ENCODE assay signal across 1 cellular context in genomic region chr9:95379630-95380029, GRCh38.
TF ChIP-seq lines count a peak whose summit lies in the region.

No MANE protein-coding gene starts in this region.

TF ChIP-seq in HCT116, 20 proteins besides CTCF, POLR2A, EP300 and RAD21 (continued from another document):
- TF ChIP-seq FOSL1 (IDR thresholded peaks at IDR 0.05; ENCODE audit: low read depth) (no peak), CBX3 (IDR thresholded peaks at IDR 0.05; ENCODE audit: low read depth) (no peak), JUND (IDR thresholded peaks at IDR 0.05) (no peak), EZH2 (IDR thresholded peaks at IDR 0.05) (no peak), CEBPB (IDR thresholded peaks at IDR 0.05; ENCODE audit: low read depth) (no peak), ZFX (IDR thresholded peaks at IDR 0.05) (no peak), MAX (IDR thresholded peaks at IDR 0.05) (no peak), SRF (IDR thresholded peaks at IDR 0.05; ENCODE audit: low read depth) (no peak), ZBTB33 (IDR thresholded peaks at IDR 0.05; ENCODE audit: extremely low read depth, insufficient replicate concordance, low read length) (no peak)
